ENCODE assay signal across 18 cellular contexts in genomic region chr17:59483860-59484259, GRCh38.
"Had no signal": no experiment of that assay in that cellular context is flagged by ENCODE, and none has a peak within 500 bp of the region (broad histone marks: within the 10 kb centered on the region; RNA-seq: fewer than 3 reads in every experiment).

No MANE protein-coding gene starts in this region.

- DNase-seq: activated CD4-positive, alpha-beta T cell treated with anti-CD3 and anti-CD28 coated beads for 36 hours; activated CD8-positive, alpha-beta T cell treated with anti-CD3 and anti-CD28 coated beads, Interleukin-2, amount 10 ng/mL, durations not matched to agents 7 days and 5 days; activated naive CD4-positive, alpha-beta T cell treated with anti-CD3 and anti-CD28 coated beads, Interleukin-2, amount 50 U/mL, for 16 hours; amniotic stem cell; hypothalamus; lower lobe of right lung; retina; stimulated activated CD4-positive, alpha-beta T cell treated with anti-CD3 and anti-CD28 coated beads, Interleukin-15, amount 100 ng/mL, for 24 hours; stimulated activated CD4-positive, alpha-beta T cell treated with anti-CD3 and anti-CD28 coated beads, Interleukin-4, amount 100 ng/mL, for 24 hours; stomach; T1000; thyroid gland; WERI-Rb-1 had no signal

- H3K4me3 Mint-ChIP-seq: activated CD4-positive, alpha-beta T cell treated with anti-CD3 and anti-CD28 coated beads for 36 hours; activated CD8-positive, alpha-beta T cell treated with anti-CD3 and anti-CD28 coated beads, Interleukin-2, amount 10 ng/mL, durations not matched to agents 7 days and 5 days; brain; central memory CD8-positive, alpha-beta T cell; dendritic cell treated with granulocyte-macrophage colony-stimulating factor and Interleukin-4, amounts not matched to agents 40 ng/mL and 50 ng/mL, for 4 days; mesothelial cell of epicardium had no signal

- ATAC-seq: activated CD4-positive, alpha-beta T cell treated with anti-CD3 and anti-CD28 coated beads for 36 hours; activated CD8-positive, alpha-beta T cell treated with anti-CD3 and anti-CD28 coated beads, Interleukin-2, amount 10 ng/mL, durations not matched to agents 7 days and 5 days; lower lobe of right lung had no signal

- H3K36me3 ChIP-seq: lower lobe of right lung, stomach, thyroid gland, WERI-Rb-1 had no signal

- H3K9me3 Mint-ChIP-seq: activated T-helper 2 cell treated with anti-CD3 and anti-CD28 coated beads, Interferon-gamma antibody, Interleukin-2, Interleukin-4, amounts not matched to agents 10 μg/mL and 5 μg/mL and 100 μg/mL, durations not matched to agents 14 hours and 24 hours and 36 hours; brain; central memory CD8-positive, alpha-beta T cell; dendritic cell treated with granulocyte-macrophage colony-stimulating factor and Interleukin-4, amounts not matched to agents 40 ng/mL and 50 ng/mL, for 4 days; mesothelial cell of epicardium had no signal

- H3K9me3 ChIP-seq: lower lobe of right lung, stomach, thyroid gland had no signal

- H3K4me1 Mint-ChIP-seq: central memory CD8-positive, alpha-beta T cell had no signal

- H3K36me3 Mint-ChIP-seq: brain, mesothelial cell of epicardium had no signal

- H3K27me3 ChIP-seq: stomach, thyroid gland had no signal

- H3K27ac Mint-ChIP-seq: activated CD4-positive, alpha-beta T cell treated with anti-CD3 and anti-CD28 coated beads for 36 hours; activated CD8-positive, alpha-beta T cell treated with anti-CD3 and anti-CD28 coated beads, Interleukin-2, amount 10 ng/mL, durations not matched to agents 7 days and 5 days; activated T-helper 2 cell treated with anti-CD3 and anti-CD28 coated beads, Interferon-gamma antibody, Interleukin-2, Interleukin-4, amounts not matched to agents 10 μg/mL and 5 μg/mL and 100 μg/mL, durations not matched to agents 14 hours and 24 hours and 36 hours; brain; dendritic cell treated with granulocyte-macrophage colony-stimulating factor and Interleukin-4, amounts not matched to agents 40 ng/mL and 50 ng/mL, for 4 days; mesothelial cell of epicardium had no signal

- H3K4me3 ChIP-seq: lower lobe of right lung, stomach, thyroid gland had no signal

- H3K4me1 ChIP-seq: lower lobe of right lung, thyroid gland had no signal

- H3K27ac ChIP-seq: lower lobe of right lung, thyroid gland, WERI-Rb-1 had no signal
